Comparison of ENCODE assay signal across 12 cellular contexts in genomic region chr16:24116371-24116770, GRCh38.
"Had no signal": no experiment of that assay in that cellular context is flagged by ENCODE, and none has a peak within 500 bp of the region (broad histone marks: within the 10 kb centered on the region; RNA-seq: fewer than 3 reads in every experiment).

No MANE protein-coding gene starts in this region.

- DNase-seq: activated CD4-positive, alpha-beta T cell treated with anti-CD3 and anti-CD28 coated beads for 1 hour; activated CD4-positive, alpha-beta T cell treated with anti-CD3 and anti-CD28 coated beads, Interleukin-2, amount 50 U/mL, for 4 hours; activated naive CD4-positive, alpha-beta T cell; activated naive CD8-positive, alpha-beta T cell treated with anti-CD3 and anti-CD28 coated beads, Interleukin-2, amount 10 ng/mL, durations not matched to agents 7 days and 5 days; activated T-cell treated with anti-CD3 and anti-CD28 coated beads for 4 hours; anterior cingulate cortex; lower lobe of right lung; nucleus accumbens; right lobe of liver; spleen; stimulated activated naive CD8-positive, alpha-beta T cell treated with anti-CD3 and anti-CD28 coated beads, Interleukin-15, amount 100 ng/mL, for 72 hours had no signal

- H3K27me3 ChIP-seq: right lobe of liver, spleen had no signal

- H3K4me1 ChIP-seq: lower lobe of right lung, right lobe of liver had no signal

- H3K4me3 ChIP-seq: lower lobe of right lung, right lobe of liver, spleen had no signal

- H3K36me3 ChIP-seq: lower lobe of right lung, right lobe of liver had no signal

- H3K9me3 ChIP-seq: lower lobe of right lung, right lobe of liver, spleen had no signal

- ATAC-seq: lower lobe of right lung; stimulated activated naive CD8-positive, alpha-beta T cell treated with anti-CD3 and anti-CD28 coated beads, Interleukin-15, amount 100 ng/mL, for 72 hours had no signal

- H3K27ac ChIP-seq: lower lobe of right lung, right lobe of liver, spleen, VCaP had no signal
